ENCODE assay signal across 1 cellular context in genomic region chr2:85988210-85988913, GRCh38.
TF ChIP-seq lines count a peak whose summit lies in the region.

No MANE protein-coding gene starts in this region.

TF ChIP-seq in K562, 482 proteins besides CTCF, POLR2A, EP300 and RAD21 (continued from another document and continues in another):
- TF ChIP-seq PCBP2 (IDR thresholded peaks at IDR 0.05; ENCODE audit: low read depth, low read length, poor library complexity, severe bottlenecking) (no peak), NFIC (IDR thresholded peaks at IDR 0.05) (peak; percentile 63), ATF7 (IDR thresholded peaks at IDR 0.05) (no peak), PPARD (CRISPR knock-in tag; IDR thresholded peaks at IDR 0.05) (no peak), GATA2 (CRISPR knock-in tag; IDR thresholded peaks at IDR 0.05) (no peak), THRB (CRISPR knock-in tag; conservative IDR thresholded peaks at IDR 0.05) (no peak), NFRKB (IDR thresholded peaks at IDR 0.05; ENCODE audit: low read depth) (no peak), ZNF586 (CRISPR knock-in tag; conservative IDR thresholded peaks at IDR 0.05) (no peak), GABPB1 (CRISPR knock-in tag; IDR thresholded peaks at IDR 0.05) (no peak), GABPB2 (CRISPR knock-in tag; conservative IDR thresholded peaks at IDR 0.05) (no peak), CBFA2T2 (conservative IDR thresholded peaks at IDR 0.05) (peak; percentile 57), ATF4 (CRISPR knock-in tag; IDR thresholded peaks at IDR 0.05) (no peak), MEIS2 (IDR thresholded peaks at IDR 0.05; ENCODE audit: partially characterized antibody) (peak; percentile 88), THAP12 (CRISPR knock-in tag; IDR thresholded peaks at IDR 0.05) (no peak), PYGO2 (tag; IDR thresholded peaks at IDR 0.05) (no peak), CEBPB (tag; IDR thresholded peaks at IDR 0.05) (peak; percentile 75), ZNF316 (IDR thresholded peaks at IDR 0.05) (no peak), KDM2B (CRISPR knock-in tag; IDR thresholded peaks at IDR 0.05) (no peak), ZNF354B (CRISPR knock-in tag; IDR thresholded peaks at IDR 0.05) (no peak), CHAMP1 (IDR thresholded peaks at IDR 0.05) (no peak), TEAD4 (IDR thresholded peaks at IDR 0.05; ENCODE audit: low read length) (peak; percentile 28; the same call in 1 of the 2 replicates), TEAD4 (CRISPR knock-in tag; IDR thresholded peaks at IDR 0.05; ENCODE audit: borderline replicate concordance) (no peak), PBX2 (CRISPR knock-in tag; IDR thresholded peaks at IDR 0.05; ENCODE audit: low read depth) (no peak), PBX2 (tag; conservative IDR thresholded peaks at IDR 0.05; ENCODE audit: low read depth) (peak; percentile 92), ARID1B (IDR thresholded peaks at IDR 0.05) (0 out of 2 replicates have a peak, but pooled peaks have one; percentile 13), YY1 (IDR thresholded peaks at IDR 0.05; ENCODE audit: borderline replicate concordance in 1 of 3, control insufficient read depth in 1 of 3, extremely low read depth in 1 of 3, insufficient read depth in 3 of 3, insufficient read length in 1 of 3, insufficient replicate concordance in 2 of 3, low read depth in 1 of 3, low read length in 2 of 3) (no peak), SRSF7 (optimal IDR thresholded peaks at IDR 0.05; ENCODE audit: low read depth, low read length) (no peak), FOXK1 (CRISPR knock-in tag; IDR thresholded peaks at IDR 0.05; ENCODE audit: borderline replicate concordance) (no peak), L3MBTL2 (IDR thresholded peaks at IDR 0.05) (peak; percentile 40), TAL1 (IDR thresholded peaks at IDR 0.05) (peak; percentile 59; the same call in 1 of the 2 replicates), DPF2 (IDR thresholded peaks at IDR 0.05) (peak; percentile 36; the same call in 1 of the 2 replicates), MGA (IDR thresholded peaks at IDR 0.05) (peak; percentile 62; the same call in 1 of the 2 replicates), COPS2 (conservative IDR thresholded peaks at IDR 0.05) (no peak), ELK1 (CRISPR knock-in tag; IDR thresholded peaks at IDR 0.05) (no peak), NR2C2 (CRISPR knock-in tag; IDR thresholded peaks at IDR 0.05) (no peak), NR2C2 (tag; IDR thresholded peaks at IDR 0.05) (no peak), SIX5 (IDR thresholded peaks at IDR 0.05; ENCODE audit: borderline replicate concordance in 1 of 2, insufficient read depth in 1 of 2, low read depth in 1 of 2, low read length in 2 of 2) (no peak), BMI1 (IDR thresholded peaks at IDR 0.05; ENCODE audit: low read length) (no peak), GTF2F1 (IDR thresholded peaks at IDR 0.05; ENCODE audit: low read depth, low read length) (no peak)
